8 cellular contexts compared by ENCODE assay signal in the genomic region with DNA sequence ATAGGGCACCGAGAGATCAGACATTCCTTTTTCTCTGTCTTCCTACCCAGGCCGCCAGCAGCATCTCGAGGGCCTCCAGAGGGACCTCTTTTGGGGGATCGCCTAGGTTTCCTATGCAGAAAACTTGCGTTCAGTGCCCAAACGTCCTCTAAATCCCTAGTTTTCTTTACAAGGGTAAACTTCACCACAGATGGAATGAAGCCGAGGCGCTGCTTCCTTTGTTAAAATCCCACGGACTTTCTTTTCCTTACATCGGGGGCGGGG. TPM values are rescaled to one million over a fixed set of nuclear protein-coding genes. Genes with fewer than 3 reads are reported as not detected.
DNase-seq lines count a peak whose midpoint lies in the region; ATAC-seq, FAIRE-seq and TF ChIP-seq lines count a peak whose summit lies in the region.

No MANE protein-coding gene starts in this region.

- no peaks in the 10 kb centered on the region for H3K9me3 ChIP-seq in A673 (ENCODE audit: low read depth, low read length, poor library complexity, severe bottlenecking)
- H3K9me3 ChIP-seq in HUES6 (ENCODE audit: control insufficient read depth, insufficient read depth, low read depth, low read length), result peaks cover 2% of the 10 kb centered on the region; the same call in 1 of the 2 replicates
- no peaks in the 10 kb centered on the region for H3K9me3 ChIP-seq in mucosa of descending colon

- no peak for FAIRE-seq in bronchial epithelial cell (lab: Jason Lieb, UNC)

- no peaks in the 10 kb centered on the region for H3K27me3 ChIP-seq in A673 (replicated peaks; ENCODE audit: insufficient read depth, low read depth, low read length, poor library complexity)
- 0 out of 2 replicates have a peak, but pooled peaks cover 4% of the 10 kb centered on the region for H3K27me3 ChIP-seq in HUES6 (ENCODE audit: control insufficient read depth, insufficient read depth, low read length)
- H3K27me3 ChIP-seq in bronchial epithelial cell (ENCODE audit: control insufficient read depth, insufficient read depth, low read length), result no peaks in the 10 kb centered on the region

- no peaks in the 10 kb centered on the region for H3K36me3 ChIP-seq in A673 (ENCODE audit: insufficient read depth, low read length, poor library complexity, severe bottlenecking)
- 0 out of 2 replicates have a peak, but pooled peaks cover 4% of the 10 kb centered on the region for H3K36me3 ChIP-seq in HUES6 (ENCODE audit: control insufficient read depth, insufficient read depth, low read length)
- H3K36me3 ChIP-seq in bronchial epithelial cell (ENCODE audit: control insufficient read depth, insufficient read depth, low read length), result no peaks in the 10 kb centered on the region
- no peaks in the 10 kb centered on the region for H3K36me3 ChIP-seq in mucosa of descending colon (ENCODE audit: low read depth)

- H3K4me1 ChIP-seq in A673 (ENCODE audit: insufficient read depth, low read length, poor library complexity, severe bottlenecking) (peaks cover 9% of the 10 kb centered on the region), HUES6 (ENCODE audit: control insufficient read depth, insufficient read depth, low read length) (peaks cover 11% of the 10 kb centered on the region; the same call in 1 of the 2 replicates), mucosa of descending colon (ENCODE audit: low read depth) (peaks cover 10% of the 10 kb centered on the region)

- no TSS peak for BruUV-seq in A673 (replicated peaks; lab: Mats Ljungman, UMichigan)

- CTCF ChIA-PET in A673 (lab: Charles Lee), result no interaction called here

- peak overlapping the region; percentile 94 for H3K9ac ChIP-seq in HUES6 (ENCODE audit: low read length)

- ATAC-seq in mucosa of descending colon (no peak), GM19463 (IDR thresholded peaks at IDR 0.05; ENCODE audit: unreplicated experiment) (no peak)

- peak overlapping the region; percentile 94 for H3K4me3 ChIP-seq in A673 (ENCODE audit: low read depth, low read length, poor library complexity, severe bottlenecking)
- H3K4me3 ChIP-seq in HUES6 (ENCODE audit: low read depth, low read length), result peak overlapping the region; percentile 77
- peak overlapping the region; percentile 74 for H3K4me3 ChIP-seq in bronchial epithelial cell (ENCODE audit: low read depth, low read length)
- peak overlapping the region; percentile 84 for H3K4me3 ChIP-seq in mucosa of descending colon

- peak overlapping the region; percentile 96 for H3K27ac ChIP-seq in A673 (ENCODE audit: low read depth, low read length, poor library complexity, severe bottlenecking)
- no peak overlapping the region; the same call in 1 of the 2 replicates for H3K27ac ChIP-seq in HUES6 (ENCODE audit: low read depth, low read length)

- TF ChIP-seq CTCF in A673 (conservative IDR thresholded peaks at IDR 0.05; ENCODE audit: low read depth, low read length) (no peak), bronchial epithelial cell (IDR thresholded peaks at IDR 0.05; ENCODE audit: insufficient read depth, low read length, severe bottlenecking) (no peak), mucosa of descending colon (IDR thresholded peaks at IDR 0.05) (no peak)

- intact Hi-C loops in A673 (cut with micrococcal nuclease; ENCODE audit: unreplicated experiment), result no loop called here
- intact Hi-C loops in mucosa of descending colon (cut with DNase I, micrococcal nuclease), result loop anchor here in 1 of 2 donors (10.0 kb wide), 1 partner anchor 54 kb away; no protein-coding TSS in a partner anchor

- POLR2A ChIA-PET in A673 (lab: Charles Lee; ENCODE audit: low non-redundant PET), result no interaction called here

- DNase-seq in A673 (ENCODE audit: low spot score) (peak; percentile 29), bronchial epithelial cell (ENCODE audit: low read depth) (no peak), mucosa of descending colon (no peak), NOMO-1 treated with DMSO at 0.1 percent for 48 hours (lab: John Stamatoyannopoulos, UW; ENCODE audit: unreplicated experiment) (no peak), SIG-M5 (lab: John Stamatoyannopoulos, UW) (no peak)
- no peak for DNase-seq in NK-92 treated with Interleukin-12 subunit alpha and Interleukin-12 subunit beta, amount 100 ng/mL, for 24 hours (lab: John Stamatoyannopoulos, UW)

RNA-seq across cellular contexts. Expression of gene RHEB, which starts 1.0 kb away (rescaled TPM):
- total RNA-seq in A673 (2021) (127 and 136 TPM in 2 replicates), bronchial epithelial cell (68.0 and 68.7 TPM in 2 replicates), mucosa of descending colon (100 to 1,000 TPM in 1 of 3 donors, 10 to 100 TPM in 2; 40.3 to 114 (median 73.5) TPM)
